ENCODE assay signal across 8 cellular contexts in genomic region chr1:155261888-155262673, GRCh38. TPM values are rescaled to one million over a fixed set of nuclear protein-coding genes. Genes with fewer than 3 reads are reported as not detected.
DNase-seq lines count a peak whose midpoint lies in the region; ATAC-seq and TF ChIP-seq lines count a peak whose summit lies in the region.

TSS of gene SCAMP3 (minus strand) at chr1:155262360. CDS start at chr1:155262151, 209 bp downstream.

- H3K27me3 Mint-ChIP-seq in WTC11 (ENCODE audit: low read depth), result no peaks in the 10 kb centered on the region

- peaks cover 14% of the 10 kb centered on the region for H3K4me1 Mint-ChIP-seq in WTC11

- H3K4me3 ChIP-seq in AG04450 (ENCODE audit: low read depth, low read length), result peak within 1 kb of the TSS; percentile 96
- peak within 1 kb of the TSS; percentile 71 to 97 for H3K4me3 ChIP-seq in cardiac fibroblast (replicated peaks in 1 of 2; ENCODE audit: low read depth in 2 of 2, low read length in 2 of 2)
- peak within 1 kb of the TSS; percentile 62 to 99 (median 88) for H3K4me3 ChIP-seq in spleen

- H3K9me3 ChIP-seq in AG04450 (ENCODE audit: control insufficient read depth, insufficient read depth, low read length) (no peaks in the 10 kb centered on the region; the same call in 1 of the 2 replicates), spleen (no peaks in the 10 kb centered on the region)

- H3K4me3 Mint-ChIP-seq in WTC11, result peak within 1 kb of the TSS; percentile 96

- ATAC-seq in GM18909 (IDR thresholded peaks at IDR 0.05; ENCODE audit: poor library complexity, unreplicated experiment), result peak; percentile 86
- ATAC-seq in HG03175 (IDR thresholded peaks at IDR 0.05; ENCODE audit: unreplicated experiment), result peak; percentile 94
- peak; percentile 94 for ATAC-seq in WTC11

- H3K27ac Mint-ChIP-seq in WTC11, result peak within 1 kb of the TSS; percentile 97

- DNase-seq in AG04450 (ENCODE audit: low read depth, low spot score), result peak; percentile 96
- DNase-seq in NCI-H226, result peak; percentile 99
- peak; percentile 92 for DNase-seq in WTC11 (ENCODE audit: low spot score)
- peak; percentile 99 for DNase-seq in cardiac fibroblast (ENCODE audit: low read depth in 2 of 2)
- DNase-seq in inferior parietal cortex (ENCODE audit: extremely low spot score), result peak; percentile 99
- DNase-seq in spleen, result peak; percentile 96

- peak in 1 of 3 donors; percentile 73 for TF ChIP-seq POLR2A in spleen (IDR thresholded peaks at IDR 0.05)

- H3K9me3 Mint-ChIP-seq in WTC11, result no peaks in the 10 kb centered on the region

- POLR2A ChIA-PET in AG04450 (lab: Yijun Ruan, JAX) (interaction anchor here (0.5 to 2.4 kb wide), 7 partner anchors 8 to 387 kb away, joined by 3 to 18 read pairs (median 3); partner anchors contain the start of gene CLK2), WTC11 (lab: Charles Lee) (interaction anchor here (0.6 to 1.8 kb wide), 8 partner anchors 11 to 277 kb away, joined by 3 to 11 read pairs (median 4); partner anchors contain the start of genes CLK2, FDPS, HCN3 and KRTCAP2)

- intact Hi-C loops in spleen (cut with DNase I; ENCODE audit: low total_unique reads), result no loop called here

- TF ChIP-seq CTCF in AG04450 (IDR thresholded peaks at IDR 0.05; ENCODE audit: low read depth, low read length) (no peak), WTC11 (IDR thresholded peaks at IDR 0.05) (no peak), cardiac fibroblast (IDR thresholded peaks at IDR 0.05; ENCODE audit: low read depth, low read length) (no peak), spleen (IDR thresholded peaks at IDR 0.05 in 8 of 11, conservative IDR thresholded peaks at IDR 0.05 in 3 of 11) (no peak)

- CTCF ChIA-PET in AG04450 (lab: Charles Lee) (interaction anchor here (1.0 to 4.9 kb wide), 2 partner anchors 12 to 89 kb away, joined by 3 to 55 read pairs; partner anchors contain the start of gene KRTCAP2), WTC11 (lab: Charles Lee) (interaction anchor here (0.6 to 6.1 kb wide), 7 partner anchors 11 to 95 kb away, joined by 3 to 130 read pairs (median 4); partner anchors contain the start of genes HCN3 and KRTCAP2)

- H3K27me3 ChIP-seq in AG04450 (ENCODE audit: control insufficient read depth, insufficient read depth, low read length) (no peaks in the 10 kb centered on the region), spleen (replicated peaks in 1 of 7) (no peaks in the 10 kb centered on the region)

- H3K4me1 ChIP-seq in spleen, result peaks cover 15 to 38% (median 27%) of the 10 kb centered on the region in 6 donors

- H3K36me3 ChIP-seq in spleen, result peaks cover 5 to 80% (median 56%) of the 10 kb centered on the region in 6 donors

- peak within 1 kb of the TSS; percentile 81 for H3K27ac ChIP-seq in AG04450 (ENCODE audit: low read depth, low read length)
- peak within 1 kb of the TSS; percentile 79 to 94 (median 88) for H3K27ac ChIP-seq in spleen

- 0 to 1% (median 0%) methylated on average over 28 to 47 of the region's 47 CpGs for WGBS in spleen, 5 donors

- H3K36me3 Mint-ChIP-seq in WTC11, result peaks cover 61% of the 10 kb centered on the region

TF ChIP-seq in WTC11, 78 proteins besides CTCF, POLR2A, EP300 and RAD21 (continues in another document):
- TF ChIP-seq ZNF671 (CRISPR knock-in tag; IDR thresholded peaks at IDR 0.05), result peak; percentile 93
- no peak for TF ChIP-seq NR2C2 (CRISPR knock-in tag; IDR thresholded peaks at IDR 0.05)
- peak; percentile 96 for TF ChIP-seq ZNF532 (CRISPR knock-in tag; IDR thresholded peaks at IDR 0.05; ENCODE audit: borderline replicate concordance)
- TF ChIP-seq EMX1 (CRISPR knock-in tag; IDR thresholded peaks at IDR 0.05), result peak; percentile 97
- peak; percentile 77; the same call in 1 of the 2 replicates for TF ChIP-seq SMAD3 (CRISPR knock-in tag; IDR thresholded peaks at IDR 0.05; ENCODE audit: borderline replicate concordance)
- no peak for TF ChIP-seq JAZF1 (CRISPR knock-in tag; IDR thresholded peaks at IDR 0.05)
- TF ChIP-seq, protein P1, sequence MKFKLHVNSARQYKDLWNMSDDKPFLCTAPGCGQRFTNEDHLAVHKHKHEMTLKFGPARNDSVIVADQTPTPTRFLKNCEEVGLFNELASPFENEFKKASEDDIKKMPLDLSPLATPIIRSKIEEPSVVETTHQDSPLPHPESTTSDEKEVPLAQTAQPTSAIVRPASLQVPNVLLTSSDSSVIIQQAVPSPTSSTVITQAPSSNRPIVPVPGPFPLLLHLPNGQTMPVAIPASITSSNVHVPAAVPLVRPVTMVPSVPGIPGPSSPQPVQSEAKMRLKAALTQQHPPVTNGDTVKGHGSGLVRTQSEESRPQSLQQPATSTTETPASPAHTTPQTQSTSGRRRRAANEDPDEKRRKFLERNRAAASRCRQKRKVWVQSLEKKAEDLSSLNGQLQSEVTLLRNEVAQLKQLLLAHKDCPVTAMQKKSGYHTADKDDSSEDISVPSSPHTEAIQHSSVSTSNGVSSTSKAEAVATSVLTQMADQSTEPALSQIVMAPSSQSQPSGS (CRISPR knock-in tag; IDR thresholded peaks at IDR 0.05; ENCODE audit: borderline replicate concordance, low read depth), result no peak
- peak; percentile 79; the same call in 1 of the 2 replicates for TF ChIP-seq ATF1 (CRISPR knock-in tag; IDR thresholded peaks at IDR 0.05)
- no peak for TF ChIP-seq ZNF281 (CRISPR knock-in tag; IDR thresholded peaks at IDR 0.05)
- peak; percentile 96 for TF ChIP-seq ZMAT4 (CRISPR knock-in tag; IDR thresholded peaks at IDR 0.05)
- TF ChIP-seq KAT7 (CRISPR knock-in tag; IDR thresholded peaks at IDR 0.05; ENCODE audit: borderline replicate concordance), result no peak
- TF ChIP-seq E2F4 (CRISPR knock-in tag; IDR thresholded peaks at IDR 0.05; ENCODE audit: borderline replicate concordance, low read depth), result no peak
- no peak for TF ChIP-seq NFE2L1 (CRISPR knock-in tag; IDR thresholded peaks at IDR 0.05)

RNA-seq across cellular contexts. Expression of gene SCAMP3, which starts in this region (rescaled TPM):
- 104 and 115 TPM in 2 replicates for polyA plus RNA-seq in AG04450 (2011; rRNA removed)
- polyA minus RNA-seq in AG04450 (2011; rRNA and poly(A)+ RNA removed), result 73.6 and 94.7 TPM in 2 replicates
- 50.0 to 58.8 TPM (median 52.2 TPM) in 3 replicates for total RNA-seq in WTC11 (2021)
- 10 to 100 TPM; 46.5 to 52.4 (median 49.8) TPM for total RNA-seq in spleen
- polyA plus RNA-seq in spleen, result 10 to 100 TPM; 51.8 to 59.9 (median 53.2) TPM

Comparison
In these comparisons a context has a peak if more than half of its experiments do, and no peak if none do; other contexts are left out.
1. Peak in every context shown above with its lines: DNase-seq, ATAC-seq, H3K4me3 ChIP-seq and H3K27ac ChIP-seq.